Comparison of ENCODE assay signal across 8 cellular contexts in genomic region chr17:4565209-4566141, GRCh38. TPM values are rescaled to one million over a fixed set of nuclear protein-coding genes. Genes with fewer than 3 reads are reported as not detected.
A peak's percentile ranks its signal among the peaks of the same experiment; 100 is the strongest.
DNase-seq lines count a peak whose midpoint lies in the region; ATAC-seq, FAIRE-seq and TF ChIP-seq lines count a peak whose summit lies in the region.

No MANE protein-coding gene starts in this region.

- H3K4me3 Mint-ChIP-seq in activated T-helper 17 cell treated with anti-CD3 and anti-CD28 coated beads, Interleukin-2, amount 50 U/mL, for 72 hours, result peak overlapping the region; percentile 21
- H3K4me3 Mint-ChIP-seq in neural crest cell, result peak overlapping the region; percentile 23

- H3K9me3 ChIP-seq in PC-9 (ENCODE audit: insufficient read depth, low read depth), result no peaks in the 10 kb centered on the region

- no peaks in the 10 kb centered on the region for H3K36me3 ChIP-seq in PC-9 (ENCODE audit: low read depth)

- H3K27me3 Mint-ChIP-seq in activated T-helper 17 cell treated with anti-CD3 and anti-CD28 coated beads, Interleukin-2, amount 50 U/mL, for 72 hours, result no peaks in the 10 kb centered on the region
- peaks cover 16% of the 10 kb centered on the region for H3K27me3 Mint-ChIP-seq in neural crest cell (ENCODE audit: low read depth)

- peak; percentile 70 for DNase-seq in DMS79 (lab: John Stamatoyannopoulos, UW)
- peak; percentile 54 to 70 for DNase-seq in PC-9
- DNase-seq in fibroblast of villous mesenchyme (ENCODE audit: low read depth), result peak; percentile 72
- peak; percentile 59 for DNase-seq in neural crest cell (ENCODE audit: low read depth, low spot score)
- DNase-seq in urothelium cell line (ENCODE audit: low spot score), result peak; percentile 65

- H3K4me2 ChIP-seq in PC-9, result peak overlapping the region; percentile 66

- peaks cover 26% of the 10 kb centered on the region for H3K4me1 Mint-ChIP-seq in activated T-helper 17 cell treated with anti-CD3 and anti-CD28 coated beads, Interleukin-2, amount 50 U/mL, for 72 hours
- H3K4me1 Mint-ChIP-seq in neural crest cell, result peaks cover 30% of the 10 kb centered on the region

- FAIRE-seq in urothelium cell line (lab: Jason Lieb, UNC), result no peak

- H2AFZ ChIP-seq in PC-9, result peak overlapping the region; percentile 57; the same call in 1 of the 2 replicates

- peaks cover 4% of the 10 kb centered on the region; the same call in 1 of the 2 replicates for H3F3A ChIP-seq in PC-9 (ENCODE audit: insufficient read depth, low read depth)

- TF ChIP-seq CTCF in LNCAP (IDR thresholded peaks at IDR 0.05) (peak; percentile 84), PC-9 (conservative IDR thresholded peaks at IDR 0.05) (peak; percentile 94), fibroblast of villous mesenchyme (IDR thresholded peaks at IDR 0.05; ENCODE audit: insufficient read depth, low read depth, low read length) (peak; percentile 92), neural crest cell (conservative IDR thresholded peaks at IDR 0.05) (peak; percentile 83)

- H3K27me3 ChIP-seq in PC-9 (ENCODE audit: insufficient read depth, low read depth), result no peaks in the 10 kb centered on the region

- no peak overlapping the region for H3K4me3 ChIP-seq in PC-9
- H3K4me3 ChIP-seq in fibroblast of villous mesenchyme (ENCODE audit: low read depth, low read length), result no peak overlapping the region

- BruUV-seq in PC-9 (replicated peaks; lab: Mats Ljungman, UMichigan), result no TSS peak

- H3K79me2 ChIP-seq in PC-9 (ENCODE audit: low read depth), result no peaks in the 10 kb centered on the region

- intact Hi-C loops in PC-9 (cut with micrococcal nuclease; ENCODE audit: unreplicated experiment), result loop anchor here (1.0 to 10.0 kb wide), 7 partner anchors 51 to 337 kb away; partner anchors contain the start of genes CHRNE, PELP1 and PSMB6

- no peaks in the 10 kb centered on the region for H3K36me3 Mint-ChIP-seq in activated T-helper 17 cell treated with anti-CD3 and anti-CD28 coated beads, Interleukin-2, amount 50 U/mL, for 72 hours (ENCODE audit: low read depth)
- no peaks in the 10 kb centered on the region for H3K36me3 Mint-ChIP-seq in neural crest cell (ENCODE audit: low read depth)

- H3K4me1 ChIP-seq in PC-9 (replicated peaks; ENCODE audit: insufficient read depth), result peaks cover 4% of the 10 kb centered on the region; the same call in 1 of the 2 replicates

- peak overlapping the region; percentile 67 for H3K27ac Mint-ChIP-seq in activated T-helper 17 cell treated with anti-CD3 and anti-CD28 coated beads, Interleukin-2, amount 50 U/mL, for 72 hours
- no peak overlapping the region for H3K27ac Mint-ChIP-seq in neural crest cell (ENCODE audit: unreplicated experiment)

- no peaks in the 10 kb centered on the region for H3K9me3 Mint-ChIP-seq in activated T-helper 17 cell treated with anti-CD3 and anti-CD28 coated beads, Interleukin-2, amount 50 U/mL, for 72 hours
- no peaks in the 10 kb centered on the region for H3K9me3 Mint-ChIP-seq in neural crest cell

- peak; percentile 45 for ATAC-seq in activated T-helper 17 cell treated with anti-CD3 and anti-CD28 coated beads, Interleukin-2, amount 50 U/mL, for 72 hours (replicated peaks)
- ATAC-seq in GM19023 (IDR thresholded peaks at IDR 0.05; ENCODE audit: unreplicated experiment), result no peak

- POLR2A ChIA-PET in PC-9 (lab: Charles Lee; ENCODE audit: unreplicated experiment), result interaction anchor here (0.5 to 0.6 kb wide), 2 partner anchors 230 to 752 kb away, joined by 4 to 7 read pairs; partner anchors contain the start of gene PSMB6

- no peaks in the 10 kb centered on the region for H4K20me1 ChIP-seq in PC-9 (ENCODE audit: insufficient read depth)

- CTCF ChIA-PET in PC-9 (lab: Charles Lee), result interaction anchor here (0.6 to 1.7 kb wide), 5 partner anchors 59 to 405 kb away, joined by 4 to 10 read pairs (median 7); no protein-coding TSS in a partner anchor

- H3K27ac ChIP-seq in PC-9, result no peak overlapping the region

- no peaks in the 10 kb centered on the region for H3K9me2 ChIP-seq in PC-9 (ENCODE audit: insufficient read depth)

RNA-seq across cellular contexts. Expression of gene GGT6, which starts 5.1 kb away (rescaled TPM):
- total RNA-seq in PC-9 (2021), result 3.7 and 7.5 TPM in 2 replicates
- total RNA-seq in activated T-helper 17 cell treated with anti-CD3 and anti-CD28 coated beads, Interleukin-2, amount 50 U/mL, for 72 hours, result not detected
- not detected in 2 replicates for total RNA-seq in fibroblast of villous mesenchyme
- not detected in 2 replicates for total RNA-seq in neural crest cell

RNA-seq across cellular contexts. Expression of gene MYBBP1A, which starts 10.3 kb away (rescaled TPM):
- total RNA-seq in PC-9 (2021) (76.3 and 89.1 TPM in 2 replicates), fibroblast of villous mesenchyme (61.7 and 71.2 TPM in 2 replicates), neural crest cell (67.0 and 69.3 TPM in 2 replicates)
- 10 to 100 TPM; 47.5 to 95.4 TPM for total RNA-seq in activated T-helper 17 cell treated with anti-CD3 and anti-CD28 coated beads, Interleukin-2, amount 50 U/mL, for 72 hours

RNA-seq across cellular contexts. Expression of gene SMTNL2, which starts 18.9 kb away (rescaled TPM):
- total RNA-seq in PC-9 (2021) (not detected in 2 replicates), fibroblast of villous mesenchyme (not detected in 2 replicates), neural crest cell (1.1 and 1.4 TPM in 2 replicates)
- total RNA-seq in activated T-helper 17 cell treated with anti-CD3 and anti-CD28 coated beads, Interleukin-2, amount 50 U/mL, for 72 hours, result not detected
